8 cellular contexts compared by ENCODE assay signal in the genomic region with DNA sequence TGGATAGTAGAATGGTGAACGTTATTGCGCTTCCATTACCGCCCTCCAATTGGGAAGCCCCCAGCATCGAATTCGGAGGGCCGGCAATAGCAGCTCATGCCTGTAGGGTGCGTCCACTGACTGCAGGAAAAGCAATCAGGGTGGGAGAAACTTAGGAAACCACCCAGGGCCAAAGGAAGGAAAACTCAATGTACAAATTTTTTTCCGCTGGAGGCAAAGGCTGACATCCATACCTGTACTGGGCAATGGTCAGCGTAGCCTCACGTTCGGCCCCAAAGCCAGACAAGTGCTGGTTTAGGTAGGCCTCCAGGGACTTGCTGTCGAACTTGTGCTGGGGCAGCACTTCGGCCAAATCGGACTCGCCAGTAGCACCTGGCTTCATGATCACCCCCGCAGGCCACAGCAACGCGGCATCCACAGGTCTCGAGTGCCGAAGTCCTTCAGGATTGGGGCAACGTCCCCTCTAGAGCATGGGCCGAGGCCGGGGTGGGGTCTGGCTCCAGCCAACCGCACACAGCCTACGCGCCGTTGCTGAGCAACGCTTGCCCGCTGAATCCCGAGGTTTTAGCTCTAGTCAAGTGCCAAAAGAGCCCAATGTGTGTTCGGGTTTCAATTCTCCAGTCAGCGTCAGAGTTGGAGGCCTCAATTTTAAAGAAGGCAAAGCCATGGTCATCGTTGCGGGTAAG. TPM values are rescaled to one million over a fixed set of nuclear protein-coding genes. Genes with fewer than 3 reads are reported as not detected.
DNase-seq lines count a peak whose midpoint lies in the region; ATAC-seq and TF ChIP-seq lines count a peak whose summit lies in the region.

Gene ACAD11 (minus strand): TSS at position 440 of the 686 bp plus-strand sequence. CDS start 58 bp downstream, at position 382.

- H3K9me3 Mint-ChIP-seq in activated T-helper 2 cell treated with anti-CD3 and anti-CD28 coated beads, Interferon-gamma antibody, Interleukin-2, Interleukin-4, amounts not matched to agents 10 μg/mL and 5 μg/mL and 100 μg/mL, durations not matched to agents 14 hours and 24 hours and 36 hours, result no peaks in the 10 kb centered on the region
- no peaks in the 10 kb centered on the region for H3K9me3 Mint-ChIP-seq in naive thymus-derived CD4-positive, alpha-beta T cell

- CTCF ChIA-PET in naive thymus-derived CD4-positive, alpha-beta T cell (lab: Charles Lee), result no interaction called here

- no peaks in the 10 kb centered on the region for H3K27me3 ChIP-seq in naive thymus-derived CD4-positive, alpha-beta T cell (ENCODE audit: control insufficient read depth in 2 of 2, insufficient read depth in 2 of 2, low read length in 2 of 2)
- H3K27me3 ChIP-seq in testis, result no peaks in the 10 kb centered on the region

- WGBS in testis, 2 donors, result 0 to 1% methylated on average over 13 to 34 of the region's 34 CpGs

- peaks cover 22% of the 10 kb centered on the region for H3K36me3 Mint-ChIP-seq in activated T-helper 2 cell treated with anti-CD3 and anti-CD28 coated beads, Interferon-gamma antibody, Interleukin-2, Interleukin-4, amounts not matched to agents 10 μg/mL and 5 μg/mL and 100 μg/mL, durations not matched to agents 14 hours and 24 hours and 36 hours (ENCODE audit: low read depth)
- peaks cover 0 to 4% (median under 1%) of the 10 kb centered on the region in 5 donors for H3K36me3 Mint-ChIP-seq in naive thymus-derived CD4-positive, alpha-beta T cell

- H3K4me1 ChIP-seq in naive thymus-derived CD4-positive, alpha-beta T cell (ENCODE audit: control insufficient read depth in 2 of 2, insufficient read depth in 2 of 2, low read length in 2 of 2), result peaks cover 9 to 19% of the 10 kb centered on the region in 2 donors
- peaks cover 17% of the 10 kb centered on the region for H3K4me1 ChIP-seq in testis

- H3K27me3 Mint-ChIP-seq in activated T-helper 2 cell treated with anti-CD3 and anti-CD28 coated beads, Interferon-gamma antibody, Interleukin-2, Interleukin-4, amounts not matched to agents 10 μg/mL and 5 μg/mL and 100 μg/mL, durations not matched to agents 14 hours and 24 hours and 36 hours (ENCODE audit: low read depth), result no peaks in the 10 kb centered on the region
- H3K27me3 Mint-ChIP-seq in naive thymus-derived CD4-positive, alpha-beta T cell, result no peaks in the 10 kb centered on the region

- peak within 1 kb of the TSS; percentile 94 for H3K4me3 Mint-ChIP-seq in activated T-helper 2 cell treated with anti-CD3 and anti-CD28 coated beads, Interferon-gamma antibody, Interleukin-2, Interleukin-4, amounts not matched to agents 10 μg/mL and 5 μg/mL and 100 μg/mL, durations not matched to agents 14 hours and 24 hours and 36 hours (ENCODE audit: low read depth)
- peak within 1 kb of the TSS; percentile 84 to 98 (median 97) for H3K4me3 Mint-ChIP-seq in naive thymus-derived CD4-positive, alpha-beta T cell

- TF ChIP-seq CTCF in fibroblast of pulmonary artery (IDR thresholded peaks at IDR 0.05; ENCODE audit: low read length, missing control alignments) (peak; percentile 76), testis (IDR thresholded peaks at IDR 0.05) (peak; percentile 57 to 58 (median 57))

- no peak for TF ChIP-seq POLR2A in testis (IDR thresholded peaks at IDR 0.05)

- H3K36me3 ChIP-seq in naive thymus-derived CD4-positive, alpha-beta T cell (ENCODE audit: control insufficient read depth in 2 of 3, insufficient read depth in 3 of 3, low read length in 3 of 3), result peaks cover 0 to 14% (median 0%) of the 10 kb centered on the region in 3 experiments
- H3K36me3 ChIP-seq in testis (ENCODE audit: low read depth, missing control alignments), result no peaks in the 10 kb centered on the region

- peak; percentile 54 for DNase-seq in DMS79 (lab: John Stamatoyannopoulos, UW)
- peak; percentile 53 for DNase-seq in HPDE6-E6E7 (ENCODE audit: extremely low spot score)
- DNase-seq in NOMO-1 treated with dmso at 0.1 percent for 144 hours (lab: John Stamatoyannopoulos, UW; ENCODE audit: unreplicated experiment), result peak; percentile 64
- DNase-seq in activated T-helper 2 cell treated with anti-CD3 and anti-CD28 coated beads, Interferon-gamma antibody, Interleukin-2, Interleukin-4, amounts not matched to agents 10 μg/mL and 5 μg/mL and 100 μg/mL, durations not matched to agents 14 hours and 24 hours and 36 hours (ENCODE audit: low spot score), result peak; percentile 33
- DNase-seq in fibroblast of pulmonary artery (ENCODE audit: low read depth), result peak; percentile 67
- peak in 7 of 9 donors; percentile 2 to 55 (median 18) for DNase-seq in naive thymus-derived CD4-positive, alpha-beta T cell
- peak; percentile 85 for DNase-seq in testis

- H3K4me1 Mint-ChIP-seq in activated T-helper 2 cell treated with anti-CD3 and anti-CD28 coated beads, Interferon-gamma antibody, Interleukin-2, Interleukin-4, amounts not matched to agents 10 μg/mL and 5 μg/mL and 100 μg/mL, durations not matched to agents 14 hours and 24 hours and 36 hours (ENCODE audit: low read depth), result peaks cover 39% of the 10 kb centered on the region
- peaks cover 42 to 78% (median 67%) of the 10 kb centered on the region in 7 donors for H3K4me1 Mint-ChIP-seq in naive thymus-derived CD4-positive, alpha-beta T cell

- POLR2A ChIA-PET in naive thymus-derived CD4-positive, alpha-beta T cell (lab: Charles Lee), result interaction anchor here (2.3 kb wide), 1 partner anchor 10 kb away, joined by 9 read pairs; no protein-coding TSS in a partner anchor

- peak within 1 kb of the TSS; percentile 92 for H3K27ac ChIP-seq in naive thymus-derived CD4-positive, alpha-beta T cell (ENCODE audit: low read depth, low read length)
- H3K27ac ChIP-seq in testis, result peak within 1 kb of the TSS; percentile 89 to 90

- intact Hi-C loops in activated T-helper 2 cell treated with anti-CD3 and anti-CD28 coated beads, Interferon-gamma antibody, Interleukin-2, Interleukin-4, amounts not matched to agents 10 μg/mL and 5 μg/mL and 100 μg/mL, durations not matched to agents 14 hours and 24 hours and 36 hours (cut with micrococcal nuclease), result loop anchor here (1.0 to 2.0 kb wide), 6 partner anchors 15 to 307 kb away; partner anchors contain the start of genes DNAJC13 and NPHP3
- intact Hi-C loops in naive thymus-derived CD4-positive, alpha-beta T cell (cut with micrococcal nuclease), result loop anchor here (1.0 to 10.0 kb wide), 13 partner anchors 63 to 1826 kb away; partner anchors contain the start of genes DNAJC13 (in 2 of the 2), NPHP3 (in 2 of the 2), SRPRB (in 2 of the 2) and ANAPC13 (in 1 of the 2)
- intact Hi-C loops in testis (cut with DNase I; ENCODE audit: low total_unique reads), result no loop called here

- H3K4me3 ChIP-seq in fibroblast of pulmonary artery (replicated peaks; ENCODE audit: low read depth, low read length) (peak within 1 kb of the TSS; percentile 75), testis (peak within 1 kb of the TSS; percentile 81 to 96)
- H3K4me3 ChIP-seq in naive thymus-derived CD4-positive, alpha-beta T cell (ENCODE audit: low read length), result peak within 1 kb of the TSS; percentile 99

- peak; percentile 56 for ATAC-seq in GM21360 (IDR thresholded peaks at IDR 0.05; ENCODE audit: unreplicated experiment)
- peak; percentile 54 for ATAC-seq in naive thymus-derived CD4-positive, alpha-beta T cell

- H3K9me3 ChIP-seq in naive thymus-derived CD4-positive, alpha-beta T cell (ENCODE audit: control insufficient read depth in 2 of 3, low read length in 3 of 3), result no peaks in the 10 kb centered on the region
- no peaks in the 10 kb centered on the region for H3K9me3 ChIP-seq in testis

- H3K27ac Mint-ChIP-seq in activated T-helper 2 cell treated with anti-CD3 and anti-CD28 coated beads, Interferon-gamma antibody, Interleukin-2, Interleukin-4, amounts not matched to agents 10 μg/mL and 5 μg/mL and 100 μg/mL, durations not matched to agents 14 hours and 24 hours and 36 hours, result peak within 1 kb of the TSS; percentile 97
- peak within 1 kb of the TSS; percentile 95 to 98 (median 96) for H3K27ac Mint-ChIP-seq in naive thymus-derived CD4-positive, alpha-beta T cell

RNA-seq across cellular contexts. Expression of gene ACAD11, which starts in this region (rescaled TPM):
- 14.9 and 18.3 TPM in 2 replicates for total RNA-seq in activated T-helper 2 cell treated with anti-CD3 and anti-CD28 coated beads, Interferon-gamma antibody, Interleukin-2, Interleukin-4, amounts not matched to agents 10 μg/mL and 5 μg/mL and 100 μg/mL, durations not matched to agents 14 hours and 24 hours and 36 hours
- 10 to 100 TPM; 15.0 to 33.7 (median 27.5) TPM for total RNA-seq in naive thymus-derived CD4-positive, alpha-beta T cell
- 10 to 100 TPM in 1 of 2 donors, 1 to 10 TPM in 1; 6.0 to 11.7 TPM for polyA plus RNA-seq in naive thymus-derived CD4-positive, alpha-beta T cell
- total RNA-seq in testis, result 10 to 100 TPM; 37.2 to 37.9 TPM
- polyA plus RNA-seq in testis (ENCODE audit: insufficient read depth, low read depth, low replicate concordance), result 26.1 TPM

Comparison
In these comparisons a context has a peak if more than half of its experiments do, and no peak if none do; other contexts are left out.
1. Peak in every context shown above with its lines: DNase-seq, ATAC-seq, H3K4me3 ChIP-seq and H3K27ac ChIP-seq.
2. DNase-seq: peak in every context shown above with its lines; median percentile 85 in testis; 67 in fibroblast of pulmonary artery; 64 in NOMO-1 treated with dmso at 0.1 percent for 144 hours; 54 in DMS79; 53 in HPDE6-E6E7; 33 in activated T-helper 2 cell treated with anti-CD3 and anti-CD28 coated beads, Interferon-gamma antibody, Interleukin-2, Interleukin-4, amounts not matched to agents 10 μg/mL and 5 μg/mL and 100 μg/mL, durations not matched to agents 14 hours and 24 hours and 36 hours; 18 in naive thymus-derived CD4-positive, alpha-beta T cell.